In genomic region chr12:89470741-89471504, GRCh38 we compare ENCODE assay signal across 8 cellular contexts. TPM values are rescaled to one million over a fixed set of nuclear protein-coding genes. Genes with fewer than 3 reads are reported as not detected.
DNase-seq lines count a peak whose midpoint lies in the region; ATAC-seq, FAIRE-seq and TF ChIP-seq lines count a peak whose summit lies in the region.

No MANE protein-coding gene starts in this region.

- peak overlapping the region; percentile 91 to 92 for H3K27ac Mint-ChIP-seq in effector memory CD8-positive, alpha-beta T cell

- ATAC-seq in GM18909 (IDR thresholded peaks at IDR 0.05; ENCODE audit: poor library complexity, unreplicated experiment) (peak; percentile 52), HG03378 (IDR thresholded peaks at IDR 0.05; ENCODE audit: unreplicated experiment) (peak; percentile 51)
- peak; percentile 44 for ATAC-seq in effector memory CD8-positive, alpha-beta T cell (replicated peaks)

- no peaks in the 10 kb centered on the region for H3K4me1 ChIP-seq in mesendoderm (ENCODE audit: control insufficient read depth, low read depth, low read length)

- DNase-seq in D721Med (ENCODE audit: insufficient read length, low spot score) (no peak), OCI-M1 (lab: John Stamatoyannopoulos, UW) (peak; percentile 86), mesendoderm (peak; percentile 58), NCI-H128 (lab: John Stamatoyannopoulos, UW; ENCODE audit: unreplicated experiment) (no peak)
- no peak for DNase-seq in effector memory CD8-positive, alpha-beta T cell
- DNase-seq in stimulated activated CD8-positive, alpha-beta memory T cell treated with anti-CD3 and anti-CD28 coated beads, Interleukin-4, amount 100 ng/mL, for 48 hours, result no peak

- peaks cover 41 to 51% of the 10 kb centered on the region in 2 donors for H3K4me1 Mint-ChIP-seq in effector memory CD8-positive, alpha-beta T cell (ENCODE audit: low read depth in 2 of 2)

- H3K4me3 Mint-ChIP-seq in effector memory CD8-positive, alpha-beta T cell, result peak overlapping the region in 1 of 2 donors; percentile 13

- no peak overlapping the region for H3K4me3 ChIP-seq in mesendoderm (ENCODE audit: low read length)

- H3K4me2 ChIP-seq in mesendoderm (ENCODE audit: low read length), result no peak overlapping the region

- no peak overlapping the region for H4K5ac ChIP-seq in mesendoderm (ENCODE audit: low read length)

- no peak overlapping the region for H3K18ac ChIP-seq in mesendoderm (ENCODE audit: low read length)

- H2BK120ac ChIP-seq in mesendoderm (ENCODE audit: low read depth, low read length), result no peak overlapping the region

- H3K9ac ChIP-seq in mesendoderm (ENCODE audit: low read length), result no peak overlapping the region

- H3K79me2 ChIP-seq in mesendoderm (ENCODE audit: control insufficient read depth, insufficient read depth, low read length), result no peaks in the 10 kb centered on the region

- H3K79me1 ChIP-seq in mesendoderm (ENCODE audit: low read length), result no peaks in the 10 kb centered on the region

- H2BK5ac ChIP-seq in mesendoderm (ENCODE audit: low read length), result no peak overlapping the region

- H4K8ac ChIP-seq in mesendoderm (ENCODE audit: low read depth, low read length), result no peak overlapping the region

- FAIRE-seq in D721Med (lab: Jason Lieb, UNC), result peak; percentile 58

- no peaks in the 10 kb centered on the region for H3K9me3 Mint-ChIP-seq in effector memory CD8-positive, alpha-beta T cell

- no peaks in the 10 kb centered on the region for H3K27me3 ChIP-seq in mesendoderm (ENCODE audit: insufficient read depth, low read length, poor library complexity)

- no peak overlapping the region for H3K27ac ChIP-seq in mesendoderm (ENCODE audit: low read depth, low read length)

- H3K27me3 Mint-ChIP-seq in effector memory CD8-positive, alpha-beta T cell, result no peaks in the 10 kb centered on the region

- H3K23ac ChIP-seq in mesendoderm (ENCODE audit: low read length), result no peak overlapping the region

- H3K36me3 ChIP-seq in mesendoderm (ENCODE audit: control insufficient read depth, insufficient read depth, low read length), result no peaks in the 10 kb centered on the region

- H3K4ac ChIP-seq in mesendoderm (ENCODE audit: low read depth, low read length), result no peak overlapping the region

- no peak overlapping the region for H2AK5ac ChIP-seq in mesendoderm (ENCODE audit: low read length)

- 100% methylated on average over 1 of the region's 3 CpGs for WGBS in mesendoderm (ENCODE audit: extremely low coverage, insufficient coverage, low lambda C conversion rate)

- no peaks in the 10 kb centered on the region for H3K36me3 Mint-ChIP-seq in effector memory CD8-positive, alpha-beta T cell (ENCODE audit: insufficient read depth)

- no peak overlapping the region for H2BK15ac ChIP-seq in mesendoderm (replicated peaks; ENCODE audit: low read depth)

- peak; percentile 88 for TF ChIP-seq CTCF in D721Med (IDR thresholded peaks at IDR 0.05; ENCODE audit: insufficient read depth, missing control alignments)

- no peak overlapping the region for H3K56ac ChIP-seq in mesendoderm (ENCODE audit: low read length)

RNA-seq across cellular contexts. Expression of gene GALNT4, which starts 53.7 kb away (rescaled TPM):
- polyA plus RNA-seq in mesendoderm (2013, experiment 1 of 2), result 2.2 TPM
- 2.3 TPM for polyA plus RNA-seq in mesendoderm (2013, experiment 2 of 2)

RNA-seq across cellular contexts. Expression of gene POC1B, which starts 54.9 kb away (rescaled TPM):
- 8.7 TPM for polyA plus RNA-seq in mesendoderm (2013, experiment 1 of 2)
- polyA plus RNA-seq in mesendoderm (2013, experiment 2 of 2), result 9.1 TPM

Comparison
In these comparisons a context has a peak if more than half of its experiments do, and no peak if none do; other contexts are left out.
1. DNase-seq: peak in OCI-M1 (single experiment) and mesendoderm (single experiment); none in D721Med (single experiment), effector memory CD8-positive, alpha-beta T cell (0 of 3), NCI-H128 (single experiment) and stimulated activated CD8-positive, alpha-beta memory T cell treated with anti-CD3 and anti-CD28 coated beads, Interleukin-4, amount 100 ng/mL, for 48 hours (single experiment).
2. Peak in every context shown above with its lines, with median percentiles within 50 percentile points of each other: ATAC-seq.